20 cellular contexts compared by ENCODE assay signal in the genomic region with DNA sequence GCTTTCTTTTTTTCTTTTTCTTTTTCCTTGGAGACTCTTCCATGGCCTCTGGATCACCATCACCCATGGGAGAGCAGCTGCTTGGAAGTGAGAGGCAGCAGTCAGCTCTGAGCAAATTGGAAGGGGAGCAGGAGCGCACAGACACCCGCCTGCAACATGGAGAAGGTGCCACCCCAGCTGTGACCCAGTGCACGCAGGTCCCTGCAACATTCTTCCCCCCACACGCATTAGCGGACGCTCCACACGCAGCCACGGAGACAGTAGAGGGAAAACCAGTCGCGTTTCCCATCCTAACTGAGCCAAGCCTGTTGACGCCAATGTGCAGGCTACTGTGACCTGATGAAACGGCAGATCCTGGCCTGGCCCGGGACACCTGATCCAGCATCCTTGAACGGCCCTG. TPM values are rescaled to one million over a fixed set of nuclear protein-coding genes. Genes with fewer than 3 reads are reported as not detected.
DNase-seq lines count a peak whose midpoint lies in the region; ATAC-seq, FAIRE-seq and TF ChIP-seq lines count a peak whose summit lies in the region.
"Had no signal": no experiment of that assay in that cellular context is flagged by ENCODE, and none has a peak within 500 bp of the region (broad histone marks: within the 10 kb centered on the region; RNA-seq: fewer than 3 reads in every experiment).

No MANE protein-coding gene starts in this region.

- BruUV-seq in HepG2 (replicated peaks; lab: Mats Ljungman, UMichigan): no TSS peak

- 96% methylated on average over 14 of the region's 14 CpGs for WGBS in HepG2 (ENCODE audit: low lambda C conversion rate)
- WGBS in right lobe of liver (ENCODE audit: insufficient coverage, low coverage, low lambda C conversion rate, missing lambda C conversion rate): 96% methylated on average over 7 of the region's 14 CpGs
- WGBS in upper lobe of left lung, 2 donors: 96 to 97% methylated on average over 14 of the region's 14 CpGs

- no peak for ATAC-seq in activated CD4-positive, alpha-beta T cell treated with anti-CD3 and anti-CD28 coated beads for 36 hours
- ATAC-seq in HepG2 (no peak), right lobe of liver (no peak), upper lobe of left lung (ENCODE audit: low FRiP score in 2 of 2) (no peak)
- ATAC-seq in activated T-helper 17 cell treated with anti-CD3 and anti-CD28 coated beads, Interleukin-2, amount 50 U/mL, for 72 hours (replicated peaks): no peak
- no peak for ATAC-seq in stimulated activated effector memory CD8-positive, alpha-beta T cell treated with anti-CD3 and anti-CD28 coated beads, Interleukin-12 subunit alpha, Interleukin-12 subunit beta, amount 100 ng/mL, for 72 hours
- ATAC-seq: Panc1 had no signal

- TF ChIP-seq EP300 in HepG2 (IDR thresholded peaks at IDR 0.05; ENCODE audit: low read depth in 2 of 2, low read length in 2 of 2) (no peak), HepG2 (CRISPR knock-in tag; IDR thresholded peaks at IDR 0.05; ENCODE audit: borderline replicate concordance) (no peak), upper lobe of left lung (IDR thresholded peaks at IDR 0.05) (no peak)

- H3K27ac ChIP-seq in HepG2 (ENCODE audit: extremely low read length, insufficient read depth, low read length) (no peak overlapping the region), right lobe of liver (no peak overlapping the region), upper lobe of left lung (no peak overlapping the region)
- H3K27ac ChIP-seq: 22Rv1 had no signal

- TF ChIP-seq POLR2A in HepG2 (IDR thresholded peaks at IDR 0.05; ENCODE audit: insufficient read depth in 1 of 2, low read depth in 2 of 2, low read length in 2 of 2) (no peak; a peak in 1 of 4 replicates), right lobe of liver (IDR thresholded peaks at IDR 0.05) (no peak), upper lobe of left lung (IDR thresholded peaks at IDR 0.05) (no peak)

- DNase-seq in activated CD4-positive, alpha-beta T cell treated with anti-CD3 and anti-CD28 coated beads for 36 hours: no peak
- DNase-seq in activated CD4-positive, alpha-beta T cell treated with anti-CD3 and anti-CD28 coated beads, Interleukin-2, amount 50 U/mL, for 4 hours: no peak
- DNase-seq in HepG2 (ENCODE audit: low spot score) (no peak), right lobe of liver (no peak), upper lobe of left lung (no peak)
- no peak for DNase-seq in stimulated activated effector memory CD8-positive, alpha-beta T cell treated with anti-CD3 and anti-CD28 coated beads, Interleukin-12 subunit alpha, Interleukin-12 subunit beta, amount 100 ng/mL, for 72 hours (ENCODE audit: low spot score in 2 of 2)
- DNase-seq in stimulated activated CD4-positive, alpha-beta T cell treated with anti-CD3 and anti-CD28 coated beads, Interleukin-4, amount 100 ng/mL, for 4 hours: no peak
- DNase-seq: C1 segment of cervical spinal cord, DND-41, GDM1, HCEC 1CT, Karpas-422, MM.1S, NCI-H187 treated with DMSO at 0.1 percent for 48 hours, NCI-H2171 treated with DMSO at 0.1 percent for 48 hours, NCI-H510A had no signal

- no peaks in the 10 kb centered on the region for H3K9me3 Mint-ChIP-seq in activated CD4-positive, alpha-beta T cell treated with anti-CD3 and anti-CD28 coated beads for 36 hours (ENCODE audit: low read depth)
- no peaks in the 10 kb centered on the region for H3K9me3 Mint-ChIP-seq in activated T-helper 17 cell treated with anti-CD3 and anti-CD28 coated beads, Interleukin-2, amount 50 U/mL, for 72 hours
- no peaks in the 10 kb centered on the region for H3K9me3 Mint-ChIP-seq in stimulated activated effector memory CD8-positive, alpha-beta T cell treated with anti-CD3 and anti-CD28 coated beads, Interleukin-12 subunit alpha, Interleukin-12 subunit beta, amount 100 ng/mL, for 72 hours

- FAIRE-seq in HepG2 (lab: Jason Lieb, UNC): no peak
- FAIRE-seq: GM19239 had no signal

- CTCF ChIA-PET in activated CD4-positive, alpha-beta T cell treated with anti-CD3 and anti-CD28 coated beads for 36 hours (lab: Charles Lee): no interaction called here
- CTCF ChIA-PET in HepG2 (lab: Yijun Ruan, JAX; ENCODE audit: low intra/inter-chr PET ratio, low total read pairs): no interaction called here

- no peak overlapping the region for H3K4me2 ChIP-seq in HepG2 (ENCODE audit: low read depth, low read length)

- H3K4me1 Mint-ChIP-seq in activated CD4-positive, alpha-beta T cell treated with anti-CD3 and anti-CD28 coated beads for 36 hours: peaks cover 75% of the 10 kb centered on the region
- H3K4me1 Mint-ChIP-seq in activated T-helper 17 cell treated with anti-CD3 and anti-CD28 coated beads, Interleukin-2, amount 50 U/mL, for 72 hours: peaks cover 54% of the 10 kb centered on the region
- H3K4me1 Mint-ChIP-seq in stimulated activated effector memory CD8-positive, alpha-beta T cell treated with anti-CD3 and anti-CD28 coated beads, Interleukin-12 subunit alpha, Interleukin-12 subunit beta, amount 100 ng/mL, for 72 hours: peaks cover 85% of the 10 kb centered on the region

- TF ChIP-seq CTCF in HepG2 (CRISPR knock-in tag; IDR thresholded peaks at IDR 0.05) (no peak), right lobe of liver (IDR thresholded peaks at IDR 0.05) (no peak), upper lobe of left lung (IDR thresholded peaks at IDR 0.05) (no peak)

- in situ Hi-C loops in HepG2 (cut with HindIII; ENCODE audit: extremely low pct_ligation_motif_present, low pct_unique_long_range_greater_than_20kb): no loop called here

- H3K36me3 ChIP-seq in HepG2 (replicated peaks in 1 of 2; ENCODE audit: control insufficient read depth in 1 of 2, insufficient read depth in 2 of 2, low read length in 2 of 2) (peaks cover 74 to 87% of the 10 kb centered on the region in 2 experiments), right lobe of liver (peaks cover 5 to 59% (median 29%) of the 10 kb centered on the region in 4 donors), upper lobe of left lung (peaks cover 6 to 90% (median 62%) of the 10 kb centered on the region in 4 donors)

- no peaks in the 10 kb centered on the region for H3K27me3 ChIP-seq in HepG2 (ENCODE audit: control insufficient read depth in 1 of 2, insufficient read depth in 2 of 2, low read length in 2 of 2)
- H3K27me3 ChIP-seq in right lobe of liver: no peaks in the 10 kb centered on the region
- H3K27me3 ChIP-seq in upper lobe of left lung: no peaks in the 10 kb centered on the region

- no peak overlapping the region for H3K4me3 ChIP-seq in HepG2 (replicated peaks in 1 of 3; ENCODE audit: insufficient read depth in 1 of 3, low read depth in 2 of 3, low read length in 3 of 3)
- H3K4me3 ChIP-seq in right lobe of liver: no peak overlapping the region
- H3K4me3 ChIP-seq in upper lobe of left lung: no peak overlapping the region

- no peak overlapping the region for H2AFZ ChIP-seq in HepG2 (ENCODE audit: low read length)

- no peak for TF ChIP-seq RAD21 in HepG2 (CRISPR knock-in tag; IDR thresholded peaks at IDR 0.05)

- POLR2A ChIA-PET in activated CD4-positive, alpha-beta T cell treated with anti-CD3 and anti-CD28 coated beads for 36 hours (lab: Charles Lee): interaction anchor here (0.6 kb wide), 1 partner anchor 16 kb away, joined by 3 read pairs; no protein-coding TSS in a partner anchor
- POLR2A ChIA-PET in HepG2 (lab: Yijun Ruan, JAX): no interaction called here

- peak overlapping the region; percentile 60 for H3K27ac Mint-ChIP-seq in activated CD4-positive, alpha-beta T cell treated with anti-CD3 and anti-CD28 coated beads for 36 hours
- H3K27ac Mint-ChIP-seq in activated T-helper 17 cell treated with anti-CD3 and anti-CD28 coated beads, Interleukin-2, amount 50 U/mL, for 72 hours: no peak overlapping the region
- H3K27ac Mint-ChIP-seq in stimulated activated effector memory CD8-positive, alpha-beta T cell treated with anti-CD3 and anti-CD28 coated beads, Interleukin-12 subunit alpha, Interleukin-12 subunit beta, amount 100 ng/mL, for 72 hours: peak overlapping the region; percentile 87

- H3K4me1 ChIP-seq in HepG2 (ENCODE audit: insufficient read depth, low read length) (no peaks in the 10 kb centered on the region), right lobe of liver (no peaks in the 10 kb centered on the region), upper lobe of left lung (peaks cover 3 to 27% (median 5%) of the 10 kb centered on the region in 4 donors)

- no peaks in the 10 kb centered on the region for H3K27me3 Mint-ChIP-seq in activated CD4-positive, alpha-beta T cell treated with anti-CD3 and anti-CD28 coated beads for 36 hours
- no peaks in the 10 kb centered on the region for H3K27me3 Mint-ChIP-seq in activated T-helper 17 cell treated with anti-CD3 and anti-CD28 coated beads, Interleukin-2, amount 50 U/mL, for 72 hours

- H3K9me3 ChIP-seq in HepG2 (ENCODE audit: low read length) (no peaks in the 10 kb centered on the region), right lobe of liver (no peaks in the 10 kb centered on the region), upper lobe of left lung (no peaks in the 10 kb centered on the region)

- no peaks in the 10 kb centered on the region for H3K79me2 ChIP-seq in HepG2 (ENCODE audit: insufficient read depth, low read length)

- intact Hi-C loops in activated CD4-positive, alpha-beta T cell treated with anti-CD3 and anti-CD28 coated beads for 36 hours (cut with DNase I, micrococcal nuclease): no loop called here
- intact Hi-C loops in HepG2 (cut with micrococcal nuclease; ENCODE audit: unreplicated experiment): no loop called here
- intact Hi-C loops in right lobe of liver (cut with DNase I): loop anchor here in 1 of 2 donors (10.0 kb wide), 1 partner anchor 308 kb away; no protein-coding TSS in a partner anchor

- H3K9ac ChIP-seq in HepG2 (ENCODE audit: insufficient read depth, low read depth, low read length): no peak overlapping the region

- no peak overlapping the region for H3K4me3 Mint-ChIP-seq in activated CD4-positive, alpha-beta T cell treated with anti-CD3 and anti-CD28 coated beads for 36 hours
- H3K4me3 Mint-ChIP-seq in activated T-helper 17 cell treated with anti-CD3 and anti-CD28 coated beads, Interleukin-2, amount 50 U/mL, for 72 hours: peak overlapping the region; percentile 70
- H3K4me3 Mint-ChIP-seq in stimulated activated effector memory CD8-positive, alpha-beta T cell treated with anti-CD3 and anti-CD28 coated beads, Interleukin-12 subunit alpha, Interleukin-12 subunit beta, amount 100 ng/mL, for 72 hours: peak overlapping the region; percentile 67

- no peaks in the 10 kb centered on the region for H4K20me1 ChIP-seq in HepG2 (ENCODE audit: insufficient read depth, low read length)

- H3K36me3 Mint-ChIP-seq in activated CD4-positive, alpha-beta T cell treated with anti-CD3 and anti-CD28 coated beads for 36 hours (ENCODE audit: low read depth): peaks cover 82% of the 10 kb centered on the region
- H3K36me3 Mint-ChIP-seq in activated T-helper 17 cell treated with anti-CD3 and anti-CD28 coated beads, Interleukin-2, amount 50 U/mL, for 72 hours (ENCODE audit: low read depth): peaks cover 100% of the 10 kb centered on the region
- peaks cover 100% of the 10 kb centered on the region for H3K36me3 Mint-ChIP-seq in stimulated activated effector memory CD8-positive, alpha-beta T cell treated with anti-CD3 and anti-CD28 coated beads, Interleukin-12 subunit alpha, Interleukin-12 subunit beta, amount 100 ng/mL, for 72 hours

RNA-seq across cellular contexts. Expression of gene CYTH1, which starts 20.4 kb away (rescaled TPM):
- total RNA-seq in activated CD4-positive, alpha-beta T cell treated with anti-CD3 and anti-CD28 coated beads for 36 hours: 100 to 1,000 TPM; 109 to 130 TPM
- total RNA-seq in HepG2 (2016; rRNA removed; fragmentation: Illumina TruSeq; extraction: Trizol) (20.1 and 21.3 TPM in 2 replicates), right lobe of liver (10 to 100 TPM; 14.8 to 46.2 (median 28.8) TPM), upper lobe of left lung (100 to 1,000 TPM; 113 to 295 (median 121) TPM)
- total RNA-seq in HepG2 (2016; cell fraction: cytosol; rRNA removed; fragmentation: Illumina TruSeq; extraction: Trizol; ENCODE audit: low read depth): 4.6 and 4.8 TPM in 2 replicates
- 20.2 and 20.6 TPM in 2 replicates for total RNA-seq in HepG2 (2016; cell fraction: insoluble cytoplasmic fraction; rRNA removed; fragmentation: Illumina TruSeq; extraction: Trizol)
- total RNA-seq in HepG2 (2016; cell fraction: membrane; rRNA removed; fragmentation: Illumina TruSeq; extraction: Trizol): 12.9 and 13.2 TPM in 2 replicates
- 21.3 and 24.7 TPM in 2 replicates for total RNA-seq in HepG2 (2016; cell fraction: nucleus; rRNA removed; fragmentation: Illumina TruSeq; extraction: Trizol)
- polyA plus RNA-seq in HepG2 (2011; rRNA removed): 48.9 and 66.5 TPM in 2 replicates
- 36.2 and 36.3 TPM in 2 replicates for polyA plus RNA-seq in HepG2 (2011; cell fraction: cytosol; rRNA removed)
- 233 and 263 TPM in 2 replicates for polyA plus RNA-seq in HepG2 (2011; cell fraction: nucleus; rRNA removed)
- polyA plus RNA-seq in HepG2 (2012): 33.2 and 38.1 TPM in 2 replicates
- 2.0 TPM in 2 replicates for polyA plus RNA-seq in HepG2 (2016; cell fraction: cytosol; fragmentation: Illumina TruSeq; extraction: Trizol; ENCODE audit: low read depth)
- 22.9 and 27.1 TPM in 2 replicates for polyA plus RNA-seq in HepG2 (2016; cell fraction: insoluble cytoplasmic fraction; fragmentation: Illumina TruSeq; extraction: Trizol; ENCODE audit: low read depth)
- polyA plus RNA-seq in HepG2 (2016; cell fraction: membrane; fragmentation: Illumina TruSeq; extraction: Trizol; ENCODE audit: low read depth): 7.5 and 8.2 TPM in 2 replicates
- polyA plus RNA-seq in HepG2 (2016; cell fraction: nucleus; fragmentation: Illumina TruSeq; extraction: Trizol; ENCODE audit: insufficient read depth, low read depth): 48.3 and 49.0 TPM in 2 replicates
- polyA minus RNA-seq in HepG2 (2011; rRNA and poly(A)+ RNA removed; ENCODE audit: low replicate concordance): 20.1 and 43.0 TPM in 2 replicates
- polyA minus RNA-seq in HepG2 (2011; cell fraction: cytosol; rRNA and poly(A)+ RNA removed): 16.4 and 17.8 TPM in 2 replicates
- polyA minus RNA-seq in HepG2 (2011; cell fraction: nucleus; rRNA and poly(A)+ RNA removed): 66.4 and 72.6 TPM in 2 replicates
- total RNA-seq in activated T-helper 17 cell treated with anti-CD3 and anti-CD28 coated beads, Interleukin-2, amount 50 U/mL, for 72 hours: 100 to 1,000 TPM; 173 to 195 TPM

RNA-seq across cellular contexts. Expression of gene USP36, which starts 38.2 kb away (rescaled TPM):
- total RNA-seq in activated CD4-positive, alpha-beta T cell treated with anti-CD3 and anti-CD28 coated beads for 36 hours: 10 to 100 TPM; 90.1 to 92.5 TPM
- total RNA-seq in HepG2 (2016; rRNA removed; fragmentation: Illumina TruSeq; extraction: Trizol) (29.6 and 30.7 TPM in 2 replicates), right lobe of liver (10 to 100 TPM; 12.7 to 27.8 (median 18.7) TPM), upper lobe of left lung (10 to 100 TPM; 31.1 to 76.5 (median 55.4) TPM)
- 17.6 and 21.4 TPM in 2 replicates for total RNA-seq in HepG2 (2016; cell fraction: cytosol; rRNA removed; fragmentation: Illumina TruSeq; extraction: Trizol; ENCODE audit: low read depth)
- 29.5 and 30.6 TPM in 2 replicates for total RNA-seq in HepG2 (2016; cell fraction: insoluble cytoplasmic fraction; rRNA removed; fragmentation: Illumina TruSeq; extraction: Trizol)
- 23.9 and 28.0 TPM in 2 replicates for total RNA-seq in HepG2 (2016; cell fraction: membrane; rRNA removed; fragmentation: Illumina TruSeq; extraction: Trizol)
- total RNA-seq in HepG2 (2016; cell fraction: nucleus; rRNA removed; fragmentation: Illumina TruSeq; extraction: Trizol): 45.6 and 50.9 TPM in 2 replicates
- 45.9 and 49.4 TPM in 2 replicates for polyA plus RNA-seq in HepG2 (2011; rRNA removed)
- 22.4 and 27.2 TPM in 2 replicates for polyA plus RNA-seq in HepG2 (2011; cell fraction: cytosol; rRNA removed)
- 148 and 160 TPM in 2 replicates for polyA plus RNA-seq in HepG2 (2011; cell fraction: nucleus; rRNA removed)
- polyA plus RNA-seq in HepG2 (2012): 49.1 and 55.7 TPM in 2 replicates
- 1.6 and 2.3 TPM in 2 replicates for polyA plus RNA-seq in HepG2 (2016; cell fraction: cytosol; fragmentation: Illumina TruSeq; extraction: Trizol; ENCODE audit: low read depth)
- polyA plus RNA-seq in HepG2 (2016; cell fraction: insoluble cytoplasmic fraction; fragmentation: Illumina TruSeq; extraction: Trizol; ENCODE audit: low read depth): 22.1 and 28.5 TPM in 2 replicates
- polyA plus RNA-seq in HepG2 (2016; cell fraction: membrane; fragmentation: Illumina TruSeq; extraction: Trizol; ENCODE audit: low read depth): 6.8 and 7.2 TPM in 2 replicates
- polyA plus RNA-seq in HepG2 (2016; cell fraction: nucleus; fragmentation: Illumina TruSeq; extraction: Trizol; ENCODE audit: insufficient read depth, low read depth): 90.2 and 93.2 TPM in 2 replicates
- polyA minus RNA-seq in HepG2 (2011; rRNA and poly(A)+ RNA removed; ENCODE audit: low replicate concordance): 82.7 and 86.0 TPM in 2 replicates
- polyA minus RNA-seq in HepG2 (2011; cell fraction: cytosol; rRNA and poly(A)+ RNA removed): 18.0 and 21.4 TPM in 2 replicates
- polyA minus RNA-seq in HepG2 (2011; cell fraction: nucleus; rRNA and poly(A)+ RNA removed): 71.6 and 79.7 TPM in 2 replicates
- 100 to 1,000 TPM in 1 of 2 donors, 10 to 100 TPM in 1; 95.3 to 139 TPM for total RNA-seq in activated T-helper 17 cell treated with anti-CD3 and anti-CD28 coated beads, Interleukin-2, amount 50 U/mL, for 72 hours
